ENCODE assay signal across 2 cellular contexts in genomic region chr16:87619360-87620200, GRCh38.
TF ChIP-seq lines count a peak whose summit lies in the region.

No MANE protein-coding gene starts in this region.

TF ChIP-seq in GM23338, 12 proteins besides CTCF, POLR2A, EP300 and RAD21:
- no peak for TF ChIP-seq POLR2AphosphoS5 (IDR thresholded peaks at IDR 0.05; ENCODE audit: low read depth)
- TF ChIP-seq EZH2 (IDR thresholded peaks at IDR 0.05; ENCODE audit: low read depth, unreplicated experiment), result no peak
- no peak for TF ChIP-seq NANOG (IDR thresholded peaks at IDR 0.05; ENCODE audit: borderline replicate concordance)
- TF ChIP-seq ZNF331 (CRISPR knock-in tag; IDR thresholded peaks at IDR 0.05; ENCODE audit: low read depth), result no peak
- no peak for TF ChIP-seq ZNF462 (CRISPR knock-in tag; IDR thresholded peaks at IDR 0.05)
- TF ChIP-seq REST (IDR thresholded peaks at IDR 0.05; ENCODE audit: unreplicated experiment), result no peak
- TF ChIP-seq CREB1 (CRISPR knock-in tag; IDR thresholded peaks at IDR 0.05; ENCODE audit: low read depth), result no peak
- no peak for TF ChIP-seq STAT1 (IDR thresholded peaks at IDR 0.05; ENCODE audit: unreplicated experiment)
- TF ChIP-seq EZH2phosphoT487 (IDR thresholded peaks at IDR 0.05; ENCODE audit: unreplicated experiment), result no peak
- TF ChIP-seq JUNB (IDR thresholded peaks at IDR 0.05; ENCODE audit: unreplicated experiment), result no peak
- TF ChIP-seq ETS1 (IDR thresholded peaks at IDR 0.05), result no peak
- TF ChIP-seq ZNF114 (CRISPR knock-in tag; IDR thresholded peaks at IDR 0.05), result no peak

TF ChIP-seq in K562, 482 proteins besides CTCF, POLR2A, EP300 and RAD21:
- TF ChIP-seq GTF2B (IDR thresholded peaks at IDR 0.05; ENCODE audit: extremely low read depth, insufficient read length) (no peak), RERE (CRISPR knock-in tag; IDR thresholded peaks at IDR 0.05; ENCODE audit: borderline replicate concordance) (no peak), ZKSCAN1 (IDR thresholded peaks at IDR 0.05; ENCODE audit: low read depth, low read length) (peak; percentile 79; the same call in 1 of the 2 replicates), ETV1 (tag; conservative IDR thresholded peaks at IDR 0.05; ENCODE audit: low read depth) (no peak), FOXJ2 (tag; IDR thresholded peaks at IDR 0.05) (no peak), ZNF184 (CRISPR knock-in tag; IDR thresholded peaks at IDR 0.05) (no peak)
